ENCODE assay signal across 10 cellular contexts in genomic region chr1:16978589-16979474, GRCh38. TPM values are rescaled to one million over a fixed set of nuclear protein-coding genes. Genes with fewer than 3 reads are reported as not detected.
DNase-seq lines count a peak whose midpoint lies in the region; ATAC-seq and TF ChIP-seq lines count a peak whose summit lies in the region.
"Had no signal": no experiment of that assay in that cellular context is flagged by ENCODE, and none has a peak within 500 bp of the region (broad histone marks: within the 10 kb centered on the region; RNA-seq: fewer than 3 reads in every experiment).

No MANE protein-coding gene starts in this region.

- H3K4me3 Mint-ChIP-seq in activated naive CD8-positive, alpha-beta T cell treated with anti-CD3 and anti-CD28 coated beads for 36 hours: no peak overlapping the region

- peaks cover 3% of the 10 kb centered on the region for H3K4me1 Mint-ChIP-seq in activated naive CD8-positive, alpha-beta T cell treated with anti-CD3 and anti-CD28 coated beads for 36 hours

- no peaks in the 10 kb centered on the region for H3K9me3 Mint-ChIP-seq in activated naive CD8-positive, alpha-beta T cell treated with anti-CD3 and anti-CD28 coated beads for 36 hours
- H3K9me3 Mint-ChIP-seq: activated T-cell treated with anti-CD3 and anti-CD28 coated beads, Interleukin-2, amount 50 U/mL, for 4 hours had no signal

- H3K27ac Mint-ChIP-seq in activated naive CD8-positive, alpha-beta T cell treated with anti-CD3 and anti-CD28 coated beads for 36 hours: no peak overlapping the region

- DNase-seq in EH (ENCODE audit: low read depth): peak; percentile 96
- peak; percentile 49 for DNase-seq in left ventricle myocardium inferior
- DNase-seq in psoas muscle: peak; percentile 76 to 77
- DNase-seq in activated naive CD8-positive, alpha-beta T cell treated with anti-CD3 and anti-CD28 coated beads for 36 hours: no peak
- DNase-seq in stimulated activated CD4-positive, alpha-beta T cell treated with anti-CD3 and anti-CD28 coated beads, Interleukin-4, amount 100 ng/mL, for 24 hours: no peak
- DNase-seq in NOMO-1 (lab: John Stamatoyannopoulos, UW; ENCODE audit: unreplicated experiment in 2 of 2): no peak
- DNase-seq: activated T-cell treated with anti-CD3 and anti-CD28 coated beads, Interleukin-2, amount 50 U/mL, for 4 hours; NCI-H510A had no signal

- H3K4me1 ChIP-seq in left ventricle myocardium inferior (peaks cover 33% of the 10 kb centered on the region), psoas muscle (no peaks in the 10 kb centered on the region)

- H3K36me3 ChIP-seq in left ventricle myocardium inferior (no peaks in the 10 kb centered on the region), psoas muscle (ENCODE audit: insufficient read depth in 1 of 2, low read depth in 1 of 2) (no peaks in the 10 kb centered on the region)

- intact Hi-C loops in left ventricle myocardium inferior (cut with micrococcal nuclease) (no loop called here), psoas muscle (cut with DNase I) (no loop called here)

- H3K36me3 Mint-ChIP-seq in activated naive CD8-positive, alpha-beta T cell treated with anti-CD3 and anti-CD28 coated beads for 36 hours: no peaks in the 10 kb centered on the region

- peak in 3 of 4 donors; percentile 33 to 41 (median 35) for ATAC-seq in psoas muscle
- ATAC-seq in GM18858 (IDR thresholded peaks at IDR 0.05; ENCODE audit: unreplicated experiment): no peak

- H3K4me3 ChIP-seq in WI38 (ENCODE audit: low read depth, low read length): peak overlapping the region; percentile 72
- H3K4me3 ChIP-seq in left ventricle myocardium inferior: peak overlapping the region; percentile 65
- H3K4me3 ChIP-seq in psoas muscle: peak overlapping the region; percentile 55

- H3K27ac ChIP-seq in left ventricle myocardium inferior (replicated peaks) (peak overlapping the region; percentile 60), psoas muscle (no peak overlapping the region)

- H3K27me3 ChIP-seq in left ventricle myocardium inferior (ENCODE audit: low read depth): peaks cover 26% of the 10 kb centered on the region
- peaks cover 0 to 18% (median 10%) of the 10 kb centered on the region in 3 donors for H3K27me3 ChIP-seq in psoas muscle (ENCODE audit: insufficient read depth in 3 of 3, low read length in 2 of 3)

- TF ChIP-seq CTCF in WI38 (IDR thresholded peaks at IDR 0.05; ENCODE audit: low read depth, low read length) (no peak), left ventricle myocardium inferior (IDR thresholded peaks at IDR 0.05; ENCODE audit: borderline replicate concordance) (no peak), psoas muscle (IDR thresholded peaks at IDR 0.05) (no peak)

- WGBS in psoas muscle, 3 donors: 59 to 68% (median 63%) methylated on average over 17 to 19 of the region's 19 CpGs

- H3K27me3 Mint-ChIP-seq in activated naive CD8-positive, alpha-beta T cell treated with anti-CD3 and anti-CD28 coated beads for 36 hours: peaks cover 32% of the 10 kb centered on the region

- no peaks in the 10 kb centered on the region for H3K9me3 ChIP-seq in left ventricle myocardium inferior (replicated peaks)
- H3K9me3 ChIP-seq in psoas muscle: no peaks in the 10 kb centered on the region

RNA-seq across cellular contexts. Expression of gene MFAP2, which starts 1.6 kb away (rescaled TPM):
- 3.0 TPM for total RNA-seq in left ventricle myocardium inferior
- 1 to 10 TPM in 2 of 4 donors, under 1 TPM in 2; 0.57 to 4.0 (median 1.1) TPM for total RNA-seq in psoas muscle
- polyA plus RNA-seq in psoas muscle: 1 to 10 TPM in 1 of 3 donors, under 1 TPM in 2; 0.40 to 1.5 (median 0.49) TPM
- total RNA-seq in activated naive CD8-positive, alpha-beta T cell treated with anti-CD3 and anti-CD28 coated beads for 36 hours: not detected

RNA-seq across cellular contexts. Expression of gene ATP13A2, which starts 32.9 kb away (rescaled TPM):
- 11.2 TPM for total RNA-seq in left ventricle myocardium inferior
- 10 to 100 TPM; 13.9 to 30.6 (median 22.6) TPM for total RNA-seq in psoas muscle
- polyA plus RNA-seq in psoas muscle: 10 to 100 TPM; 17.3 to 22.6 (median 19.4) TPM
- total RNA-seq in activated naive CD8-positive, alpha-beta T cell treated with anti-CD3 and anti-CD28 coated beads for 36 hours: 10 to 100 TPM; 24.3 to 26.8 TPM

RNA-seq across cellular contexts. Expression of gene CROCC, which starts 57.1 kb away (rescaled TPM):
- total RNA-seq in left ventricle myocardium inferior: 8.9 TPM
- total RNA-seq in psoas muscle: 1 to 10 TPM; 3.1 to 6.4 (median 4.3) TPM
- 1 to 10 TPM; 3.6 to 6.5 (median 4.8) TPM for polyA plus RNA-seq in psoas muscle
- total RNA-seq in activated naive CD8-positive, alpha-beta T cell treated with anti-CD3 and anti-CD28 coated beads for 36 hours: 10 to 100 TPM; 24.7 to 26.3 TPM

Comparison
In these comparisons a context has a peak if more than half of its experiments do, and no peak if none do; other contexts are left out.
1. DNase-seq: peak in EH (single experiment), left ventricle myocardium inferior (single experiment) and psoas muscle (2 of 2); none in activated naive CD8-positive, alpha-beta T cell treated with anti-CD3 and anti-CD28 coated beads for 36 hours (single experiment), stimulated activated CD4-positive, alpha-beta T cell treated with anti-CD3 and anti-CD28 coated beads, Interleukin-4, amount 100 ng/mL, for 24 hours (single experiment) and NOMO-1 (0 of 2).
2. Peak in every context shown above with its lines, with median percentiles within 50 percentile points of each other: H3K4me3 ChIP-seq.